17 cellular contexts compared by ENCODE assay signal in genomic region chr2:1542971-1543370, GRCh38.
DNase-seq lines count a peak whose midpoint lies in the region; ATAC-seq and TF ChIP-seq lines count a peak whose summit lies in the region.
"Had no signal": no experiment of that assay in that cellular context is flagged by ENCODE, and none has a peak within 500 bp of the region (broad histone marks: within the 10 kb centered on the region; RNA-seq: fewer than 3 reads in every experiment).

No MANE protein-coding gene starts in this region.

- no CpG with 5 or more reads among the region's 11 CpGs for WGBS in trophoblast cell (ENCODE audit: extremely low coverage, insufficient coverage, insufficient read length)

- H2AFZ ChIP-seq in trophoblast cell (ENCODE audit: insufficient read depth, low read length, poor library complexity): no peak overlapping the region
- H2AFZ ChIP-seq: GM23248 had no signal

- no peaks in the 10 kb centered on the region for H3K9me3 ChIP-seq in BLaER1 treated with 17β-estradiol and CSF1 and Interleukin-3, amounts not matched to agents 10 nM and 100 nM (replicated peaks in 1 of 11)
- no peaks in the 10 kb centered on the region for H3K9me3 ChIP-seq in trophoblast cell (ENCODE audit: insufficient read depth, low read depth, low read length)

- CTCF ChIA-PET in WTC11 (lab: Charles Lee): interaction anchor here (2.2 kb wide), 1 partner anchor 8 kb away, joined by 11 read pairs; no protein-coding TSS in a partner anchor

- no peak overlapping the region for H3K14ac ChIP-seq in trophoblast cell (ENCODE audit: low read length)

- H3K4me3 ChIP-seq in BLaER1 treated with 17β-estradiol and CSF1 and Interleukin-3, amounts not matched to agents 10 nM and 100 nM: no peak overlapping the region
- no peak overlapping the region for H3K4me3 ChIP-seq in trophoblast cell (ENCODE audit: low read depth, low read length)
- H3K4me3 ChIP-seq: GM23248 had no signal

- POLR2A ChIA-PET in WTC11 (lab: Charles Lee): no interaction called here

- no peak overlapping the region for H2BK12ac ChIP-seq in trophoblast cell (ENCODE audit: low read length)

- peak overlapping the region in 7 of 11 experiments; percentile 39 to 71 (median 62); a peak in 14 of 22 replicates for H3K4me2 ChIP-seq in BLaER1 treated with 17β-estradiol and CSF1 and Interleukin-3, amounts not matched to agents 10 nM and 100 nM
- no peak overlapping the region for H3K4me2 ChIP-seq in trophoblast cell (ENCODE audit: low read length)

- H3K18ac ChIP-seq in trophoblast cell (ENCODE audit: low read length): no peak overlapping the region

- no peak overlapping the region for H2BK5ac ChIP-seq in trophoblast cell (ENCODE audit: low read depth, low read length, poor library complexity)

- ATAC-seq in WTC11: no peak
- ATAC-seq in GM21515 (IDR thresholded peaks at IDR 0.05; ENCODE audit: unreplicated experiment): no peak

- H3K4me3 Mint-ChIP-seq in WTC11 (no peak overlapping the region), nephron progenitor cell (peak overlapping the region; percentile 44)
- H3K4me3 Mint-ChIP-seq: CD4-positive, CD25-positive, alpha-beta regulatory T cell; CD8-positive, alpha-beta memory T cell had no signal

- peak overlapping the region; percentile 66 for H2AK5ac ChIP-seq in trophoblast cell (ENCODE audit: low read length)

- no peak overlapping the region for H4K12ac ChIP-seq in trophoblast cell (ENCODE audit: low read depth, low read length)

- no peak for DNase-seq in WTC11 (ENCODE audit: low spot score)
- DNase-seq in nephron progenitor cell: no peak
- DNase-seq in trophoblast cell: no peak
- DNase-seq in NCI-H82 (lab: John Stamatoyannopoulos, UW): no peak
- DNase-seq in ecto neural progenitor cell (ENCODE audit: low spot score): no peak
- DNase-seq in pons (ENCODE audit: low spot score): no peak
- DNase-seq: 8988T; C1 segment of cervical spinal cord; CD4-positive, CD25-positive, alpha-beta regulatory T cell; CD8-positive, alpha-beta memory T cell; COR-L47; DMS 273 treated with DMSO at 0.1 percent for 48 hours; GM23248; HCEC 1CT had no signal

- peaks cover 0 to 16% (median 0%) of the 10 kb centered on the region in 11 experiments; a peak in 5 of 22 replicates for H4K20me1 ChIP-seq in BLaER1 treated with 17β-estradiol and CSF1 and Interleukin-3, amounts not matched to agents 10 nM and 100 nM

- H3K27me3 Mint-ChIP-seq in WTC11 (ENCODE audit: low read depth): no peaks in the 10 kb centered on the region; the same call in 1 of the 2 replicates
- peaks cover 17% of the 10 kb centered on the region for H3K27me3 Mint-ChIP-seq in nephron progenitor cell (ENCODE audit: low read depth, poor library complexity)
- H3K27me3 Mint-ChIP-seq: CD4-positive, CD25-positive, alpha-beta regulatory T cell had no signal

- no peak for TF ChIP-seq CTCF in WTC11 (IDR thresholded peaks at IDR 0.05)
- no peak for TF ChIP-seq CTCF in nephron progenitor cell (IDR thresholded peaks at IDR 0.05)

- H3K27ac Mint-ChIP-seq in WTC11: 0 out of 2 replicates have a peak overlapping the region, but pooled peaks have one; percentile 53
- peak overlapping the region; percentile 83 for H3K27ac Mint-ChIP-seq in nephron progenitor cell

- no peak overlapping the region for H4K8ac ChIP-seq in trophoblast cell (ENCODE audit: low read depth, low read length)

- H3K27me3 ChIP-seq in BLaER1 treated with 17β-estradiol and CSF1 and Interleukin-3, amounts not matched to agents 10 nM and 100 nM: peaks cover 0 to 9% (median 0%) of the 10 kb centered on the region in 11 experiments; a peak in 2 of 22 replicates
- no peaks in the 10 kb centered on the region for H3K27me3 ChIP-seq in trophoblast cell (ENCODE audit: insufficient read depth, low read length)

- H3K9ac ChIP-seq in BLaER1 treated with 17β-estradiol and CSF1 and Interleukin-3, amounts not matched to agents 10 nM and 100 nM: peak overlapping the region in 2 of 11 experiments; percentile 12 to 18; a peak in 2 of 22 replicates
- H3K9ac ChIP-seq in trophoblast cell (ENCODE audit: low read length): no peak overlapping the region
- H3K9ac ChIP-seq: GM23248 had no signal

- H3K79me2 ChIP-seq in trophoblast cell (ENCODE audit: control insufficient read depth, insufficient read depth, low read length, poor library complexity): no peaks in the 10 kb centered on the region

- H3K9me3 Mint-ChIP-seq in WTC11 (no peaks in the 10 kb centered on the region), nephron progenitor cell (no peaks in the 10 kb centered on the region)

- H3K4me1 Mint-ChIP-seq in WTC11: no peaks in the 10 kb centered on the region
- peaks cover 63% of the 10 kb centered on the region for H3K4me1 Mint-ChIP-seq in nephron progenitor cell
- H3K4me1 Mint-ChIP-seq: CD4-positive, CD25-positive, alpha-beta regulatory T cell had no signal

- H3K27ac ChIP-seq in BLaER1 treated with 17β-estradiol and CSF1 and Interleukin-3, amounts not matched to agents 10 nM and 100 nM: no peak overlapping the region
- H3K27ac ChIP-seq in trophoblast cell (ENCODE audit: low read depth, low read length): no peak overlapping the region
- H3K27ac ChIP-seq: GM23248, HL-60 had no signal

- H3K36me3 Mint-ChIP-seq in WTC11 (no peaks in the 10 kb centered on the region; the same call in 1 of the 2 replicates), nephron progenitor cell (ENCODE audit: low read depth) (no peaks in the 10 kb centered on the region)
- H3K36me3 Mint-ChIP-seq: CD4-positive, CD25-positive, alpha-beta regulatory T cell; CD8-positive, alpha-beta memory T cell had no signal

- H3K4ac ChIP-seq in trophoblast cell (ENCODE audit: low read depth, low read length): no peak overlapping the region

- H3K36me3 ChIP-seq in BLaER1 treated with 17β-estradiol and CSF1 and Interleukin-3, amounts not matched to agents 10 nM and 100 nM: no peaks in the 10 kb centered on the region
- no peaks in the 10 kb centered on the region for H3K36me3 ChIP-seq in trophoblast cell (ENCODE audit: control insufficient read depth in 1 of 2, insufficient read depth in 2 of 2, low read length in 2 of 2)

- H2BK120ac ChIP-seq in trophoblast cell (ENCODE audit: insufficient read depth, low read length, poor library complexity): no peak overlapping the region

- H4K91ac ChIP-seq in trophoblast cell (ENCODE audit: low read depth, low read length): no peak overlapping the region

- no peaks in the 10 kb centered on the region for H3K79me1 ChIP-seq in trophoblast cell (ENCODE audit: low read length)

- no peak overlapping the region for H3K23ac ChIP-seq in trophoblast cell (ENCODE audit: low read length)

- peaks cover 0 to 73% (median 38%) of the 10 kb centered on the region in 10 experiments; a peak in 18 of 20 replicates for H3K4me1 ChIP-seq in BLaER1 treated with 17β-estradiol and CSF1 and Interleukin-3, amounts not matched to agents 10 nM and 100 nM
- H3K4me1 ChIP-seq in trophoblast cell (ENCODE audit: control insufficient read depth in 1 of 2, insufficient read depth in 2 of 2, low read length in 2 of 2): peaks cover 2 to 6% of the 10 kb centered on the region in 2 experiments

TF ChIP-seq in WTC11, 78 proteins besides CTCF, POLR2A, EP300 and RAD21 (continues in another document):
- no peak for TF ChIP-seq SMAD3 (CRISPR knock-in tag; IDR thresholded peaks at IDR 0.05; ENCODE audit: borderline replicate concordance)
- TF ChIP-seq NFYB (CRISPR knock-in tag; conservative IDR thresholded peaks at IDR 0.05; ENCODE audit: low read depth): no peak
- TF ChIP-seq ZNF232 (CRISPR knock-in tag; IDR thresholded peaks at IDR 0.05): no peak
- TF ChIP-seq OVOL2 (CRISPR knock-in tag; IDR thresholded peaks at IDR 0.05; ENCODE audit: borderline replicate concordance): no peak
- TF ChIP-seq MYBL2 (CRISPR knock-in tag; IDR thresholded peaks at IDR 0.05): no peak
- TF ChIP-seq EMX1 (CRISPR knock-in tag; IDR thresholded peaks at IDR 0.05): no peak
- no peak for TF ChIP-seq ZNF219 (CRISPR knock-in tag; IDR thresholded peaks at IDR 0.05; ENCODE audit: borderline replicate concordance)
- TF ChIP-seq USF1 (CRISPR knock-in tag; IDR thresholded peaks at IDR 0.05): no peak
- TF ChIP-seq PREB (CRISPR knock-in tag; IDR thresholded peaks at IDR 0.05; ENCODE audit: borderline replicate concordance): no peak
- TF ChIP-seq SP1 (CRISPR knock-in tag; conservative IDR thresholded peaks at IDR 0.05): no peak
- TF ChIP-seq, protein P1, sequence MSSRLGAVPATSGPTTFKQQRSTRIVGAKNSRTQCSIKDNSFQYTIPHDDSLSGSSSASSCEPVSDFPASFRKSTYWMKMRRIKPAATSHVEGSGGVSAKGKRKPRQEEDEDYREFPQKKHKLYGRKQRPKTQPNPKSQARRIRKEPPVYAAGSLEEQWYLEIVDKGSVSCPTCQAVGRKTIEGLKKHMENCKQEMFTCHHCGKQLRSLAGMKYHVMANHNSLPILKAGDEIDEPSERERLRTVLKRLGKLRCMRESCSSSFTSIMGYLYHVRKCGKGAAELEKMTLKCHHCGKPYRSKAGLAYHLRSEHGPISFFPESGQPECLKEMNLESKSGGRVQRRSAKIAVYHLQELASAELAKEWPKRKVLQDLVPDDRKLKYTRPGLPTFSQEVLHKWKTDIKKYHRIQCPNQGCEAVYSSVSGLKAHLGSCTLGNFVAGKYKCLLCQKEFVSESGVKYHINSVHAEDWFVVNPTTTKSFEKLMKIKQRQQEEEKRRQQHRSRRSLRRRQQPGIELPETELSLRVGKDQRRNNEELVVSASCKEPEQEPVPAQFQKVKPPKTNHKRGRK (CRISPR knock-in tag; IDR thresholded peaks at IDR 0.05; ENCODE audit: borderline replicate concordance): no peak
- no peak for TF ChIP-seq RORB (CRISPR knock-in tag; IDR thresholded peaks at IDR 0.05)
- no peak for TF ChIP-seq ZNF416 (CRISPR knock-in tag; IDR thresholded peaks at IDR 0.05)
